16 cellular contexts compared by ENCODE assay signal in genomic region chr17:61149862-61150362, GRCh38.
DNase-seq lines count a peak whose midpoint lies in the region; ATAC-seq and FAIRE-seq lines count a peak whose summit lies in the region.
"Had no signal": no experiment of that assay in that cellular context is flagged by ENCODE, and none has a peak within 500 bp of the region (broad histone marks: within the 10 kb centered on the region; RNA-seq: fewer than 3 reads in every experiment).

No MANE protein-coding gene starts in this region.

- H3K27ac Mint-ChIP-seq in stimulated activated memory B cell treated with anti-CD40 and anti-IgM and Interleukin-4, amounts not matched to agents 10 μg/mL and 1 μg/mL and 100 μg/mL, for 72 hours: no peak overlapping the region
- H3K27ac Mint-ChIP-seq: activated CD4-positive, alpha-beta T cell treated with anti-CD3 and anti-CD28 coated beads for 36 hours; memory B cell; T-helper 1 cell treated with Interleukin-12 subunit alpha and Interleukin-12 subunit beta and Interleukin-4 antibody, amounts not matched to agents 30 μg/mL and 1 μg/mL, for 36 hours had no signal

- DNase-seq in NCI-H2081 (lab: John Stamatoyannopoulos, UW) (peak; percentile 10 to 60), NCI-H2081 treated with DMSO at 0.1 percent for 48 hours (lab: John Stamatoyannopoulos, UW) (no peak), HuH-7.5 (ENCODE audit: low spot score) (peak; percentile 37), NCI-H510A treated with DMSO at 0.1 percent for 48 hours (lab: John Stamatoyannopoulos, UW) (peak; percentile 68)
- DNase-seq in stimulated activated CD4-positive, alpha-beta T cell treated with anti-CD3 and anti-CD28 coated beads, Interleukin-15, amount 100 ng/mL, for 24 hours: no peak
- DNase-seq: activated CD4-positive, alpha-beta T cell treated with anti-CD3 and anti-CD28 coated beads for 36 hours; foreskin melanocyte; NCI-H1694; nucleus accumbens; stimulated activated naive CD4-positive, alpha-beta T cell had no signal

- no peaks in the 10 kb centered on the region for H3K9me3 Mint-ChIP-seq in stimulated activated memory B cell treated with anti-CD40 and anti-IgM and Interleukin-4, amounts not matched to agents 10 μg/mL and 1 μg/mL and 100 μg/mL, for 72 hours
- H3K9me3 Mint-ChIP-seq: central memory CD8-positive, alpha-beta T cell; memory B cell had no signal

- ATAC-seq in GM18520 (IDR thresholded peaks at IDR 0.05; ENCODE audit: unreplicated experiment): no peak
- no peak for ATAC-seq in stimulated activated memory B cell treated with anti-CD40 and anti-IgM and Interleukin-4, amounts not matched to agents 10 μg/mL and 1 μg/mL and 100 μg/mL, for 72 hours

- no peaks in the 10 kb centered on the region for H3K27me3 Mint-ChIP-seq in stimulated activated memory B cell treated with anti-CD40 and anti-IgM and Interleukin-4, amounts not matched to agents 10 μg/mL and 1 μg/mL and 100 μg/mL, for 72 hours
- H3K27me3 Mint-ChIP-seq: activated CD4-positive, alpha-beta T cell treated with anti-CD3 and anti-CD28 coated beads for 36 hours; central memory CD8-positive, alpha-beta T cell; memory B cell had no signal

- H3K4me1 Mint-ChIP-seq in stimulated activated memory B cell treated with anti-CD40 and anti-IgM and Interleukin-4, amounts not matched to agents 10 μg/mL and 1 μg/mL and 100 μg/mL, for 72 hours: peaks cover 6% of the 10 kb centered on the region

- H3K4me3 Mint-ChIP-seq in stimulated activated memory B cell treated with anti-CD40 and anti-IgM and Interleukin-4, amounts not matched to agents 10 μg/mL and 1 μg/mL and 100 μg/mL, for 72 hours: no peak overlapping the region
- H3K4me3 Mint-ChIP-seq: activated CD4-positive, alpha-beta T cell treated with anti-CD3 and anti-CD28 coated beads for 36 hours; central memory CD8-positive, alpha-beta T cell; memory B cell; T-helper 1 cell treated with Interleukin-12 subunit alpha and Interleukin-12 subunit beta and Interleukin-4 antibody, amounts not matched to agents 30 μg/mL and 1 μg/mL, for 36 hours had no signal

- peaks cover 5% of the 10 kb centered on the region for H3K36me3 Mint-ChIP-seq in stimulated activated memory B cell treated with anti-CD40 and anti-IgM and Interleukin-4, amounts not matched to agents 10 μg/mL and 1 μg/mL and 100 μg/mL, for 72 hours

- peak; percentile 62 for FAIRE-seq in islet of Langerhans (lab: Jason Lieb, UNC)

Comparison
In these comparisons a context has a peak if more than half of its experiments do, and no peak if none do; other contexts are left out.
1. DNase-seq: peak in NCI-H2081 (2 of 2), HuH-7.5 (single experiment) and NCI-H510A treated with DMSO at 0.1 percent for 48 hours (single experiment); none in NCI-H2081 treated with DMSO at 0.1 percent for 48 hours (single experiment) and stimulated activated CD4-positive, alpha-beta T cell treated with anti-CD3 and anti-CD28 coated beads, Interleukin-15, amount 100 ng/mL, for 24 hours (single experiment).